In the genomic region with DNA sequence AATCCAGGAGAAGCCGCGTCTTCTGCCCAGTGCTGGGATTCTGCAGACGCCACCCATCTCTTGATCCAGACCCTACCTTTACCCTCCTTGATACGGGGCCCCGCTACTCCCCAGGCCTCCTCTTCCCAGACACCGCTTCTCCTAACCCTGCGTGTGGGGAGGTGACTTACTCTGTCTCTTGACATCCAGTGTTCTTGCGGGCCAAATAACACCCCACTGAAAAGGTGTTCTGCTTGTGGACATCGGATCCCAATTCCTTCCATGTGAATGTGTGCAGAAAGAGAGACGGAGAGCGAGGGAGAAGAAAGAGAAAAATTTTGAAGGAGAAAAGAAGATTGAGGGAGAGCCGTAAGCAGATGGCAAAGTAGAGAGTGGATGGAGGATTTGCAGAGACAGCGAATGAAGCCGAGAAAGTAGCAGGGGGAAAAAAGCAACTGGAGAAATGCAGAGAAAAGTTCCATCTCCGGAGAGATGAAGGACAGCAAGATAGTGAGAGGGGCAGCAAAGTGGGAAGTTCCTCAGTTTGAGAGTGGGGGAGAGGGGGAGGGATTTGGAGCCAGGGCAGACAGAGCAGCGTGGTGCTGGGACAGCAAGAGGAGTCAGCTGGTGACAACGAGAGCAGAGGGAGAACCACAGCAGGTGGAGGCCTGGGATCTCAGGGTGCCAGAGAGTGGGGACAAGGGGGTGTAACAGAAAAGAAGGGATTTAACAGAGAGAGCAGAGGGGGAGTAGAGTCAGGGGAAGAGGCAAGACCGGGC, we compare ENCODE assay signal across 8 cellular contexts. TPM values are rescaled to one million over a fixed set of nuclear protein-coding genes. Genes with fewer than 3 reads are reported as not detected.
A peak's percentile ranks its signal among the peaks of the same experiment; 100 is the strongest.
DNase-seq lines count a peak whose midpoint lies in the region; ATAC-seq, FAIRE-seq and TF ChIP-seq lines count a peak whose summit lies in the region.

No MANE protein-coding gene starts in this region.

- TF ChIP-seq CTCF in Panc1 (IDR thresholded peaks at IDR 0.05) = no peak
- TF ChIP-seq CTCF in endothelial cell of umbilical vein (IDR thresholded peaks at IDR 0.05; ENCODE audit: extremely low read depth in 1 of 2, insufficient read depth in 1 of 2, low read depth in 1 of 2, low read length in 2 of 2) = no peak

- peak overlapping the region; percentile 99 for H3K9ac ChIP-seq in endothelial cell of umbilical vein (replicated peaks; ENCODE audit: extremely low read depth, insufficient read depth, low read length)

- POLR2A ChIA-PET in Panc1 (lab: Charles Lee) (no interaction called here), endothelial cell of umbilical vein (lab: Charles Lee) (no interaction called here)

- no peaks in the 10 kb centered on the region for H4K20me1 ChIP-seq in endothelial cell of umbilical vein (replicated peaks; ENCODE audit: control insufficient read depth, extremely low read depth, insufficient read depth, low read length)

- H3K9me3 ChIP-seq in Panc1 (ENCODE audit: control insufficient read depth, insufficient read depth, low read depth, low read length) (peaks cover 16% of the 10 kb centered on the region; the same call in 1 of the 2 replicates), endothelial cell of umbilical vein (replicated peaks; ENCODE audit: control insufficient read depth, insufficient read depth, low read length) (no peaks in the 10 kb centered on the region), neuron (ENCODE audit: low read length) (peaks cover 29% of the 10 kb centered on the region)

- no peak for FAIRE-seq in endothelial cell of umbilical vein (lab: Jason Lieb, UNC)

- CTCF ChIA-PET in Panc1 (lab: Charles Lee) (no interaction called here), endothelial cell of umbilical vein (lab: Charles Lee) (no interaction called here)

- H2AFZ ChIP-seq in ACC112 (ENCODE audit: low read length, unreplicated experiment) (peak overlapping the region; percentile 84), endothelial cell of umbilical vein (ENCODE audit: low read depth, low read length) (peak overlapping the region; percentile 96), neuron (ENCODE audit: low read depth, low read length) (peak overlapping the region; percentile 85)

- intact Hi-C loops in Panc1 (cut with micrococcal nuclease; ENCODE audit: unreplicated experiment) = no loop called here
- intact Hi-C loops in endothelial cell of umbilical vein (cut with micrococcal nuclease) = loop anchor here (1.0 to 2.0 kb wide), 3 partner anchors 28 to 230 kb away; partner anchors contain the start of genes ZNF610, ZNF766 and ZNF808

- dilution Hi-C loops in endothelial cell of umbilical vein (cut with MboI; ENCODE audit: extremely low pct_ligation_motif_present, low sequenced_read_pairs) = no loop called here

- H3K4me3 ChIP-seq in ACC112 (ENCODE audit: low read depth, low read length) (peak overlapping the region; percentile 86), Panc1 (ENCODE audit: low read depth in 2 of 2, low read length in 2 of 2) (peak overlapping the region; percentile 89 to 92), endothelial cell of umbilical vein (replicated peaks in 1 of 3; ENCODE audit: insufficient read depth in 1 of 3, low read depth in 1 of 3, low read length in 3 of 3) (peak overlapping the region; percentile 64 to 97 (median 97)), neuron (ENCODE audit: low read length) (peak overlapping the region; percentile 97)

- no peaks in the 10 kb centered on the region for H3K79me2 ChIP-seq in ACC112 (ENCODE audit: control insufficient read depth, insufficient read depth, low read length, unreplicated experiment)
- H3K79me2 ChIP-seq in endothelial cell of umbilical vein (ENCODE audit: control insufficient read depth, insufficient read depth, low read length) = peaks cover 3% of the 10 kb centered on the region

- H3K27me3 ChIP-seq in ACC112 (ENCODE audit: insufficient read depth, low read length) (no peaks in the 10 kb centered on the region), Panc1 (ENCODE audit: control insufficient read depth, insufficient read depth, low read length) (no peaks in the 10 kb centered on the region), endothelial cell of umbilical vein (ENCODE audit: control insufficient read depth in 2 of 2, insufficient read depth in 2 of 2, low read length in 2 of 2) (no peaks in the 10 kb centered on the region), neuron (ENCODE audit: insufficient read depth, low read length) (no peaks in the 10 kb centered on the region)

- in situ Hi-C loops in Panc1 (cut with HindIII; ENCODE audit: low pct_unique_long_range_greater_than_20kb, low sequenced_read_pairs) = no loop called here

- H3K4me2 ChIP-seq in endothelial cell of umbilical vein (ENCODE audit: insufficient read depth, low read length) = peak overlapping the region; percentile 85

- no peak overlapping the region for H3K27ac ChIP-seq in ACC112 (ENCODE audit: low read depth, low read length)
- H3K27ac ChIP-seq in Panc1 (ENCODE audit: low read length) = peak overlapping the region; percentile 85
- H3K27ac ChIP-seq in endothelial cell of umbilical vein (ENCODE audit: insufficient read depth, low read depth, low read length) = peak overlapping the region; percentile 97

- no peaks in the 10 kb centered on the region for H3K9me1 ChIP-seq in endothelial cell of umbilical vein (replicated peaks; ENCODE audit: control insufficient read depth, extremely low read depth, insufficient read depth, low read length)

- no peak for DNase-seq in Panc1 (ENCODE audit: low read depth, low spot score)
- peak; percentile 3 for DNase-seq in endothelial cell of umbilical vein (ENCODE audit: low read depth, low spot score)
- DNase-seq in NCI-H128 (lab: John Stamatoyannopoulos, UW; ENCODE audit: unreplicated experiment) = no peak
- DNase-seq in NCI-H510A treated with DMSO at 0.1 percent for 48 hours (lab: John Stamatoyannopoulos, UW) = no peak

- peaks cover 30% of the 10 kb centered on the region for H3K36me3 ChIP-seq in ACC112 (ENCODE audit: insufficient read depth, low read length)
- no peaks in the 10 kb centered on the region; the same call in none of the 2 replicates for H3K36me3 ChIP-seq in Panc1 (ENCODE audit: control insufficient read depth, insufficient read depth, low read length)
- peaks cover 7 to 15% of the 10 kb centered on the region in 2 experiments for H3K36me3 ChIP-seq in endothelial cell of umbilical vein (ENCODE audit: control insufficient read depth in 2 of 2, extremely low read depth in 1 of 2, insufficient read depth in 2 of 2, low read length in 2 of 2)
- peaks cover 38% of the 10 kb centered on the region for H3K36me3 ChIP-seq in neuron (ENCODE audit: insufficient read depth, low read length)

- BruUV-seq in Panc1 (replicated peaks; lab: Mats Ljungman, UMichigan) (no TSS peak), endothelial cell of umbilical vein (replicated peaks; lab: Mats Ljungman, UMichigan) (no TSS peak)

- ATAC-seq in GM19035 (IDR thresholded peaks at IDR 0.05; ENCODE audit: unreplicated experiment) (peak; percentile 26), Panc1 (peak; percentile 62; the same call in 1 of the 2 replicates), GM18519 (IDR thresholded peaks at IDR 0.05; ENCODE audit: low FRiP score, unreplicated experiment) (no peak)

- H3K4me1 ChIP-seq in ACC112 (ENCODE audit: control insufficient read depth, insufficient read depth, low read length, unreplicated experiment) (no peaks in the 10 kb centered on the region), Panc1 (ENCODE audit: control insufficient read depth, insufficient read depth, low read length) (no peaks in the 10 kb centered on the region), endothelial cell of umbilical vein (ENCODE audit: control insufficient read depth, extremely low read depth, insufficient read depth, low read length) (peaks cover 4% of the 10 kb centered on the region), neuron (ENCODE audit: insufficient read depth, low read length) (peaks cover 7% of the 10 kb centered on the region)

- TF ChIP-seq POLR2A in endothelial cell of umbilical vein (IDR thresholded peaks at IDR 0.05; ENCODE audit: low read depth, low read length) = no peak

TF ChIP-seq in endothelial cell of umbilical vein, 7 proteins besides CTCF, POLR2A, EP300 and RAD21 (continues in another document):
- TF ChIP-seq POLR2AphosphoS5 (IDR thresholded peaks at IDR 0.05; ENCODE audit: insufficient read depth, low read depth, low read length) = no peak
- no peak for TF ChIP-seq EZH2 (IDR thresholded peaks at IDR 0.05; ENCODE audit: borderline replicate concordance, low read depth, low read length, severe bottlenecking)

RNA-seq across cellular contexts. Expression of gene ZNF480, which starts 0.8 kb away (rescaled TPM):
- total RNA-seq in Panc1 (2021; ENCODE audit: unreplicated experiment) = 11.5 TPM
- polyA plus RNA-seq in Panc1 (2012; ENCODE audit: insufficient read length) = 10.4 TPM
- total RNA-seq in endothelial cell of umbilical vein = 9.2 and 10.0 TPM in 2 replicates
- polyA plus RNA-seq in endothelial cell of umbilical vein = 2.0 and 3.6 TPM in 2 replicates
- polyA plus RNA-seq in endothelial cell of umbilical vein (2011; cell fraction: cytosol; rRNA removed) = 4.2 and 6.5 TPM in 2 replicates
- polyA plus RNA-seq in endothelial cell of umbilical vein (2011; cell fraction: nucleus; rRNA removed) = 3.4 and 4.0 TPM in 2 replicates
- polyA plus RNA-seq in endothelial cell of umbilical vein (2012) = 18.2 and 20.8 TPM in 2 replicates
- polyA minus RNA-seq in endothelial cell of umbilical vein = 4.7 and 9.4 TPM in 2 replicates
- polyA minus RNA-seq in endothelial cell of umbilical vein (2011; cell fraction: cytosol; rRNA and poly(A)+ RNA removed) = 5.6 TPM
- 3.3 and 6.7 TPM in 2 replicates for polyA minus RNA-seq in endothelial cell of umbilical vein (2011; cell fraction: nucleus; rRNA and poly(A)+ RNA removed)

RNA-seq across cellular contexts. Expression of gene ZNF766, which starts 28.4 kb away (rescaled TPM):
- total RNA-seq in Panc1 (2021; ENCODE audit: unreplicated experiment) (13.9 TPM), endothelial cell of umbilical vein (8.9 and 9.1 TPM in 2 replicates)
- 7.0 TPM for polyA plus RNA-seq in Panc1 (2012; ENCODE audit: insufficient read length)
- 1.8 and 2.9 TPM in 2 replicates for polyA plus RNA-seq in endothelial cell of umbilical vein
- 3.9 and 4.3 TPM in 2 replicates for polyA plus RNA-seq in endothelial cell of umbilical vein (2011; cell fraction: cytosol; rRNA removed)
- polyA plus RNA-seq in endothelial cell of umbilical vein (2011; cell fraction: nucleus; rRNA removed) = 3.8 and 5.5 TPM in 2 replicates
- polyA plus RNA-seq in endothelial cell of umbilical vein (2012) = 9.3 and 11.4 TPM in 2 replicates
- polyA minus RNA-seq in endothelial cell of umbilical vein = 5.4 and 8.8 TPM in 2 replicates
- polyA minus RNA-seq in endothelial cell of umbilical vein (2011; cell fraction: cytosol; rRNA and poly(A)+ RNA removed) = 5.3 TPM
- polyA minus RNA-seq in endothelial cell of umbilical vein (2011; cell fraction: nucleus; rRNA and poly(A)+ RNA removed) = 4.0 and 6.5 TPM in 2 replicates

RNA-seq across cellular contexts. Expression of gene ZNF610, which starts 38.3 kb away (rescaled TPM):
- not detected for total RNA-seq in Panc1 (2021; ENCODE audit: unreplicated experiment)
- polyA plus RNA-seq in Panc1 (2012; ENCODE audit: insufficient read length) = not detected
- total RNA-seq in endothelial cell of umbilical vein = 0.97 and 1.1 TPM in 2 replicates
- 1.3 and 1.7 TPM in 2 replicates for polyA plus RNA-seq in endothelial cell of umbilical vein
- polyA plus RNA-seq in endothelial cell of umbilical vein (2011; cell fraction: cytosol; rRNA removed) = 1.3 and 1.6 TPM in 2 replicates
- 3.5 and 3.7 TPM in 2 replicates for polyA plus RNA-seq in endothelial cell of umbilical vein (2011; cell fraction: nucleus; rRNA removed)
- 0.93 and 1.4 TPM in 2 replicates for polyA plus RNA-seq in endothelial cell of umbilical vein (2012)
- polyA minus RNA-seq in endothelial cell of umbilical vein = 2.2 and 2.5 TPM in 2 replicates
- polyA minus RNA-seq in endothelial cell of umbilical vein (2011; cell fraction: cytosol; rRNA and poly(A)+ RNA removed) = not detected
- 1.4 and 3.7 TPM in 2 replicates for polyA minus RNA-seq in endothelial cell of umbilical vein (2011; cell fraction: nucleus; rRNA and poly(A)+ RNA removed)
